In the genomic region with DNA sequence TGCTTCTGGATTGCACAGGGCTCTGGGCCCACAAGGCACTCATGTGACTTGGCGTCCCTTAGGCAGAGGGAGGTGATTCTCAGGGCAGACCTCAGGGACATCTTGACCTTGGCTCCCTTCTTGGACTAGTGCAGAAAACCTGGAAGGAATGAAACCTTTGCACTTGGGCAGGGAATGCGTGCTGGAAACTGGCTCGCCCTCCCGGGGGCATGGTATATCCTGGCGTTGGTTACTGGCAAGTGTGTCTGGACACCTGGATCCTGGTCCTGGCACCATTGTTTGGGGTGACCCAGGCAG, we compare ENCODE assay signal across 1 cellular context.
TF ChIP-seq lines count a peak whose summit lies in the region.

No MANE protein-coding gene starts in this region.

TF ChIP-seq in H1, 55 proteins besides CTCF, POLR2A, EP300 and RAD21 (continued from another document):
- no peak for TF ChIP-seq SAP30 (IDR thresholded peaks at IDR 0.05; ENCODE audit: insufficient read depth, insufficient replicate concordance, low read length)
- TF ChIP-seq SUZ12 (IDR thresholded peaks at IDR 0.05; ENCODE audit: low read length): no peak
- no peak for TF ChIP-seq CHD2 (IDR thresholded peaks at IDR 0.05; ENCODE audit: low read length)
- no peak for TF ChIP-seq TAF7 (optimal IDR thresholded peaks at IDR 0.05; ENCODE audit: borderline replicate concordance, low read depth, low read length)
- TF ChIP-seq RFX5 (IDR thresholded peaks at IDR 0.05; ENCODE audit: borderline replicate concordance, low read depth, low read length): no peak
- no peak for TF ChIP-seq GTF2F1 (IDR thresholded peaks at IDR 0.05; ENCODE audit: borderline replicate concordance, low read depth, low read length)
- no peak for TF ChIP-seq KDM4A (IDR thresholded peaks at IDR 0.05; ENCODE audit: low read depth, low read length, severe bottlenecking)
- no peak for TF ChIP-seq CREB1 (IDR thresholded peaks at IDR 0.05)
- no peak for TF ChIP-seq ASH2L (IDR thresholded peaks at IDR 0.05; ENCODE audit: low read length)
- TF ChIP-seq TAF1 (IDR thresholded peaks at IDR 0.05; ENCODE audit: low read depth, low read length): no peak
